In the genomic region with DNA sequence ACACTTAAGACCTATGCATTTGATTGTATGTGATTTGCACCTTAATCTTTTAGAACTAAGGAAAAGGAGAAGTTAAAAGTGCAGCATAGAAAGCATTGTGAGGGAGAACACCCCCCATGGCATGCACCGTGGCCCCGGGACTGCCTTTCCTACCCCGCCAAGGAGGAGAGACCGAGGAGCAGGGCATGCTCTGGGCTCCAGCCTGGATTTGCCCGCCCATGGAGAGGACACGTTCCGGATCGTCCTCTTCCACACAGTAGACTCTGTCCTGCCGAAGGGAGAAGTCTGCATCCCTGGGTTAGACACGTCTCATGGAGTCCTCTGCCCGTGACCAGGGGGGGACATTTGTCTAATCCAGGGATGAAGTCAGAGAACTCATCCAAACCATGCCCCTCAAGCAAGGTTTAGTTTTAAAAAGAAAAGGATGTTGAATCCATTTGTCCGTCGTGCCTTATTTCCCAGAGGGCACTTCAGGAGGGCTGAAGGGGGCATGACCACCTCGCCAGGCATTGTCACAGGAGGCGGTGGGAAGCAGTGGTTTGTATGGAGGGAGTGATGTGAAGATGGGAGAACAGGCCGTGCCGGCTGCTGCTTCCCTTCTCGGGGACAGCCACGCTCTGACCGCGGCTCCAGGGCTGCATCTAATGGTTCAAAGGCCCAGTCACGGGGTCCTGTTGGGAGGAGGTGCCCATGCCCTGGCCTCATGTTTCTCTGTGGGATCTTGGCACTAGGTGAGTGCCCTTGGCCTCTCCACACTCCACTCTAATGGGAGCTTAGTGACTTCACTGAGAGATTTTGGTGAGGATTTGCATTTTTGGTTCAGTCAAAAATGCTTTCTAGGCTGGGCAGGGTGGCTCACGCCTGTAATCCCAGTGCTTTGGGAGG, we compare ENCODE assay signal across 2 cellular contexts.
TF ChIP-seq lines count a peak whose summit lies in the region.

No MANE protein-coding gene starts in this region.

TF ChIP-seq in A549, 52 proteins besides CTCF, POLR2A, EP300 and RAD21 (continued from another document):
- TF ChIP-seq EHMT2 (IDR thresholded peaks at IDR 0.05; ENCODE audit: low read depth), result no peak
- TF ChIP-seq GATA3 (IDR thresholded peaks at IDR 0.05; ENCODE audit: borderline replicate concordance), result no peak
- TF ChIP-seq, protein P1, sequence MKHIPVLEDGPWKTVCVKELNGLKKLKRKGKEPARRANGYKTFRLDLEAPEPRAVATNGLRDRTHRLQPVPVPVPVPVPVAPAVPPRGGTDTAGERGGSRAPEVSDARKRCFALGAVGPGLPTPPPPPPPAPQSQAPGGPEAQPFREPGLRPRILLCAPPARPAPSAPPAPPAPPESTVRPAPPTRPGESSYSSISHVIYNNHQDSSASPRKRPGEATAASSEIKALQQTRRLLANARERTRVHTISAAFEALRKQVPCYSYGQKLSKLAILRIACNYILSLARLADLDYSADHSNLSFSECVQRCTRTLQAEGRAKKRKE (CRISPR knock-in tag; IDR thresholded peaks at IDR 0.05; ENCODE audit: low read depth), result no peak
- TF ChIP-seq EHF (CRISPR knock-in tag; IDR thresholded peaks at IDR 0.05), result no peak
- TF ChIP-seq FOSB (CRISPR knock-in tag; IDR thresholded peaks at IDR 0.05), result no peak
- no peak for TF ChIP-seq FOXS1 (CRISPR knock-in tag; IDR thresholded peaks at IDR 0.05)

TF ChIP-seq in WTC11, 78 proteins besides CTCF, POLR2A, EP300 and RAD21 (continued from another document):
- TF ChIP-seq, protein P2, sequence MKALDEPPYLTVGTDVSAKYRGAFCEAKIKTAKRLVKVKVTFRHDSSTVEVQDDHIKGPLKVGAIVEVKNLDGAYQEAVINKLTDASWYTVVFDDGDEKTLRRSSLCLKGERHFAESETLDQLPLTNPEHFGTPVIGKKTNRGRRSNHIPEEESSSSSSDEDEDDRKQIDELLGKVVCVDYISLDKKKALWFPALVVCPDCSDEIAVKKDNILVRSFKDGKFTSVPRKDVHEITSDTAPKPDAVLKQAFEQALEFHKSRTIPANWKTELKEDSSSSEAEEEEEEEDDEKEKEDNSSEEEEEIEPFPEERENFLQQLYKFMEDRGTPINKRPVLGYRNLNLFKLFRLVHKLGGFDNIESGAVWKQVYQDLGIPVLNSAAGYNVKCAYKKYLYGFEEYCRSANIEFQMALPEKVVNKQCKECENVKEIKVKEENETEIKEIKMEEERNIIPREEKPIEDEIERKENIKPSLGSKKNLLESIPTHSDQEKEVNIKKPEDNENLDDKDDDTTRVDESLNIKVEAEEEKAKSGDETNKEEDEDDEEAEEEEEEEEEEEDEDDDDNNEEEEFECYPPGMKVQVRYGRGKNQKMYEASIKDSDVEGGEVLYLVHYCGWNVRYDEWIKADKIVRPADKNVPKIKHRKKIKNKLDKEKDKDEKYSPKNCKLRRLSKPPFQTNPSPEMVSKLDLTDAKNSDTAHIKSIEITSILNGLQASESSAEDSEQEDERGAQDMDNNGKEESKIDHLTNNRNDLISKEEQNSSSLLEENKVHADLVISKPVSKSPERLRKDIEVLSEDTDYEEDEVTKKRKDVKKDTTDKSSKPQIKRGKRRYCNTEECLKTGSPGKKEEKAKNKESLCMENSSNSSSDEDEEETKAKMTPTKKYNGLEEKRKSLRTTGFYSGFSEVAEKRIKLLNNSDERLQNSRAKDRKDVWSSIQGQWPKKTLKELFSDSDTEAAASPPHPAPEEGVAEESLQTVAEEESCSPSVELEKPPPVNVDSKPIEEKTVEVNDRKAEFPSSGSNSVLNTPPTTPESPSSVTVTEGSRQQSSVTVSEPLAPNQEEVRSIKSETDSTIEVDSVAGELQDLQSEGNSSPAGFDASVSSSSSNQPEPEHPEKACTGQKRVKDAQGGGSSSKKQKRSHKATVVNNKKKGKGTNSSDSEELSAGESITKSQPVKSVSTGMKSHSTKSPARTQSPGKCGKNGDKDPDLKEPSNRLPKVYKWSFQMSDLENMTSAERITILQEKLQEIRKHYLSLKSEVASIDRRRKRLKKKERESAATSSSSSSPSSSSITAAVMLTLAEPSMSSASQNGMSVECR (CRISPR knock-in tag; IDR thresholded peaks at IDR 0.05; ENCODE audit: borderline replicate concordance), result no peak
- TF ChIP-seq, protein P3, sequence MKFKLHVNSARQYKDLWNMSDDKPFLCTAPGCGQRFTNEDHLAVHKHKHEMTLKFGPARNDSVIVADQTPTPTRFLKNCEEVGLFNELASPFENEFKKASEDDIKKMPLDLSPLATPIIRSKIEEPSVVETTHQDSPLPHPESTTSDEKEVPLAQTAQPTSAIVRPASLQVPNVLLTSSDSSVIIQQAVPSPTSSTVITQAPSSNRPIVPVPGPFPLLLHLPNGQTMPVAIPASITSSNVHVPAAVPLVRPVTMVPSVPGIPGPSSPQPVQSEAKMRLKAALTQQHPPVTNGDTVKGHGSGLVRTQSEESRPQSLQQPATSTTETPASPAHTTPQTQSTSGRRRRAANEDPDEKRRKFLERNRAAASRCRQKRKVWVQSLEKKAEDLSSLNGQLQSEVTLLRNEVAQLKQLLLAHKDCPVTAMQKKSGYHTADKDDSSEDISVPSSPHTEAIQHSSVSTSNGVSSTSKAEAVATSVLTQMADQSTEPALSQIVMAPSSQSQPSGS (CRISPR knock-in tag; IDR thresholded peaks at IDR 0.05; ENCODE audit: borderline replicate concordance, low read depth), result no peak
- TF ChIP-seq ESRRA (CRISPR knock-in tag; IDR thresholded peaks at IDR 0.05; ENCODE audit: borderline replicate concordance), result no peak
- no peak for TF ChIP-seq ATF1 (CRISPR knock-in tag; IDR thresholded peaks at IDR 0.05)
- no peak for TF ChIP-seq GABPB1 (CRISPR knock-in tag; IDR thresholded peaks at IDR 0.05)
- no peak for TF ChIP-seq SP1 (CRISPR knock-in tag; conservative IDR thresholded peaks at IDR 0.05)
- TF ChIP-seq, protein P4, sequence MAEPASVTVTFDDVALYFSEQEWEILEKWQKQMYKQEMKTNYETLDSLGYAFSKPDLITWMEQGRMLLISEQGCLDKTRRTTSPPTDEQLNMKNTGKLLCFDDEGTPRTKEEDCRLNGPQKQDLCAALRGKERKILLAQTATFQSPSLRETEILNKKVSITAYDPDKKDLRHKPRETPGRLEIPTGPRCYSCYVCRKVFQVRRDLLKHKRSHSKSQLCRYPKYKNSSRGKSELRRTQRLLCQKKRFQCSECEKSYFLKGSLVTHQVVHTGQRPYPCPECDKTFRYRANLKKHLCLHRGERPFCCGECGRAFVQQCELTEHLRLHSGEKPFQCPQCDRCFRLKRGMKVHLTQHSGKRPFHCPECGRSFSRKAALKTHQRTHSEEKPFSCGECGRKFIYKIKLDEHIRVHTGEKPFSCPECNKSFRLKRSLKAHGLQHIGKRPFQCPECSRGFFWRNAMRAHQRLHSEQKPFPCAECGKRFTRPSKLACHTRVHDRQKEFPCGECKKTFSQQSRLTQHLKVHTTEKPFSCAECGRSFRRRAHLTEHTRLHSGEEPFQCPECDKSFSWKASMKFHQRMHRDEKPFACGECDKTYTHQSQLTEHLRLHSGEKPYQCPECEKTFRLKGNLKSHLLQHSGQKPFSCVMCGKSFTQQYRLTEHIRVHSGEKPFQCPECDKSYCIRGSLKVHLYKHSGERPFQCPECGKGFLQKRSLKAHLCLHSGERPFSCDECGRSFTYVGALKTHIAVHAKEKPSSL (CRISPR knock-in tag; conservative IDR thresholded peaks at IDR 0.05), result no peak
- no peak for TF ChIP-seq RELA (CRISPR knock-in tag; IDR thresholded peaks at IDR 0.05; ENCODE audit: borderline replicate concordance)
- TF ChIP-seq, protein P5, sequence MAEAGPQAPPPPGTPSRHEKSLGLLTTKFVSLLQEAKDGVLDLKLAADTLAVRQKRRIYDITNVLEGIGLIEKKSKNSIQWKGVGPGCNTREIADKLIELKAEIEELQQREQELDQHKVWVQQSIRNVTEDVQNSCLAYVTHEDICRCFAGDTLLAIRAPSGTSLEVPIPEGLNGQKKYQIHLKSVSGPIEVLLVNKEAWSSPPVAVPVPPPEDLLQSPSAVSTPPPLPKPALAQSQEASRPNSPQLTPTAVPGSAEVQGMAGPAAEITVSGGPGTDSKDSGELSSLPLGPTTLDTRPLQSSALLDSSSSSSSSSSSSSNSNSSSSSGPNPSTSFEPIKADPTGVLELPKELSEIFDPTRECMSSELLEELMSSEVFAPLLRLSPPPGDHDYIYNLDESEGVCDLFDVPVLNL (CRISPR knock-in tag; IDR thresholded peaks at IDR 0.05; ENCODE audit: borderline replicate concordance, low read depth), result no peak
- TF ChIP-seq, protein P6, sequence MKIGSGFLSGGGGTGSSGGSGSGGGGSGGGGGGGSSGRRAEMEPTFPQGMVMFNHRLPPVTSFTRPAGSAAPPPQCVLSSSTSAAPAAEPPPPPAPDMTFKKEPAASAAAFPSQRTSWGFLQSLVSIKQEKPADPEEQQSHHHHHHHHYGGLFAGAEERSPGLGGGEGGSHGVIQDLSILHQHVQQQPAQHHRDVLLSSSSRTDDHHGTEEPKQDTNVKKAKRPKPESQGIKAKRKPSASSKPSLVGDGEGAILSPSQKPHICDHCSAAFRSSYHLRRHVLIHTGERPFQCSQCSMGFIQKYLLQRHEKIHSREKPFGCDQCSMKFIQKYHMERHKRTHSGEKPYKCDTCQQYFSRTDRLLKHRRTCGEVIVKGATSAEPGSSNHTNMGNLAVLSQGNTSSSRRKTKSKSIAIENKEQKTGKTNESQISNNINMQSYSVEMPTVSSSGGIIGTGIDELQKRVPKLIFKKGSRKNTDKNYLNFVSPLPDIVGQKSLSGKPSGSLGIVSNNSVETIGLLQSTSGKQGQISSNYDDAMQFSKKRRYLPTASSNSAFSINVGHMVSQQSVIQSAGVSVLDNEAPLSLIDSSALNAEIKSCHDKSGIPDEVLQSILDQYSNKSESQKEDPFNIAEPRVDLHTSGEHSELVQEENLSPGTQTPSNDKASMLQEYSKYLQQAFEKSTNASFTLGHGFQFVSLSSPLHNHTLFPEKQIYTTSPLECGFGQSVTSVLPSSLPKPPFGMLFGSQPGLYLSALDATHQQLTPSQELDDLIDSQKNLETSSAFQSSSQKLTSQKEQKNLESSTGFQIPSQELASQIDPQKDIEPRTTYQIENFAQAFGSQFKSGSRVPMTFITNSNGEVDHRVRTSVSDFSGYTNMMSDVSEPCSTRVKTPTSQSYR (CRISPR knock-in tag; IDR thresholded peaks at IDR 0.05), result no peak
- TF ChIP-seq RORB (CRISPR knock-in tag; IDR thresholded peaks at IDR 0.05), result no peak
